ENCODE assay signal across 19 cellular contexts in the genomic region with DNA sequence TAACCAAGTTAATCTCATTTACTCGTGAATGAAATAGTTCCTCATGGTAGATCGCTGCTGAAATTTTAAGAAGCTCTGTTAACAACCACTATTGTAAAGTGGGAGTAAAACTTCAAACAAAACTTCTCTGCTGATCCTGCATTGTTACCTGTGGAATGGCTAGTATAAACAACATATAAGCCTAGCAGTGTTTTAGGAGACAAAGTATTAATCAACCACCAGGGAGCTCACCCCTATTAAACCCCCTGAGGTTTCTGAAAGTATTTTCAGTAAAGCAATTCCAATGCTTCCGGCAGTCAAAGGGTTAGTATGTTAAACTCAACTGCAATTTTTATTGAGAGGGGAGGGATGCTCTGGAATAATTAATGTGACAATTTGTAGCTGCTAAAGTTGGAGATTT. TPM values are rescaled to one million over a fixed set of nuclear protein-coding genes. Genes with fewer than 3 reads are reported as not detected.
DNase-seq lines count a peak whose midpoint lies in the region; ATAC-seq, FAIRE-seq and TF ChIP-seq lines count a peak whose summit lies in the region.
"Had no signal": no experiment of that assay in that cellular context is flagged by ENCODE, and none has a peak within 500 bp of the region (broad histone marks: within the 10 kb centered on the region; RNA-seq: fewer than 3 reads in every experiment).

No MANE protein-coding gene starts in this region.

- H3K36me3 ChIP-seq in H1 (ENCODE audit: control insufficient read depth in 2 of 4, insufficient read depth in 4 of 4, low read length in 3 of 4), result no peaks in the 10 kb centered on the region

- H2BK120ac ChIP-seq in H9 (ENCODE audit: low read depth, low read length, poor library complexity, severe bottlenecking) (no peak overlapping the region), H1 (replicated peaks; ENCODE audit: low read depth, low read length) (no peak overlapping the region)

- CTCF ChIA-PET in H1 (lab: Charles Lee; ENCODE audit: partially characterized antibody), result interaction anchor here (1.5 to 2.4 kb wide), 2 partner anchors 20 to 32 kb away, joined by 3 to 12 read pairs; no protein-coding TSS in a partner anchor
- CTCF ChIA-PET in Calu3 (lab: Charles Lee), result no interaction called here

- H2AK5ac ChIP-seq in H9 (ENCODE audit: insufficient read length, low read length), result no peak overlapping the region
- no peak overlapping the region for H2AK5ac ChIP-seq in H1 (ENCODE audit: low read depth, low read length)

- H2BK12ac ChIP-seq in H9 (ENCODE audit: insufficient read length, low read depth, low read length), result no peak overlapping the region
- no peak overlapping the region for H2BK12ac ChIP-seq in H1 (ENCODE audit: low read depth, low read length)

- H3K4ac ChIP-seq in H9 (ENCODE audit: low read depth, low read length) (no peak overlapping the region), H1 (replicated peaks; ENCODE audit: insufficient read length, low read depth, low read length) (no peak overlapping the region)

- no peaks in the 10 kb centered on the region for H3K79me2 ChIP-seq in H9 (ENCODE audit: insufficient read depth, low read length)
- H3K79me2 ChIP-seq in H1 (ENCODE audit: control insufficient read depth in 1 of 2, insufficient read depth in 2 of 2, low read length in 2 of 2), result no peaks in the 10 kb centered on the region

- H3K18ac ChIP-seq in H9 (ENCODE audit: insufficient read length, low read depth, low read length) (no peak overlapping the region), H1 (ENCODE audit: extremely low read depth, low read length) (no peak overlapping the region)

- no peak overlapping the region for H3K9ac ChIP-seq in H9 (ENCODE audit: extremely low read depth, insufficient read length, low read length)
- no peak overlapping the region for H3K9ac ChIP-seq in H1 (replicated peaks in 1 of 4; ENCODE audit: extremely low read depth in 1 of 4, low read depth in 3 of 4, low read length in 3 of 4)

- no peak for TF ChIP-seq EP300 in H1 (IDR thresholded peaks at IDR 0.05; ENCODE audit: borderline replicate concordance in 1 of 2, low read depth in 2 of 2, low read length in 2 of 2)

- H2BK15ac ChIP-seq in H9 (ENCODE audit: low read depth, low read length), result no peak overlapping the region
- no peak overlapping the region for H2BK15ac ChIP-seq in H1 (ENCODE audit: low read length)

- H3K36me3 Mint-ChIP-seq in H9 (ENCODE audit: insufficient read depth in 1 of 3, low read depth in 3 of 3) (peaks cover 0 to 6% (median 0%) of the 10 kb centered on the region in 3 experiments; a peak in 2 of 7 replicates), Calu3 (ENCODE audit: insufficient read depth, unreplicated experiment) (no peaks in the 10 kb centered on the region)
- H3K36me3 Mint-ChIP-seq in effector memory CD8-positive, alpha-beta T cell (ENCODE audit: insufficient read depth), result no peaks in the 10 kb centered on the region

- no peak for TF ChIP-seq POLR2A in H1 (IDR thresholded peaks at IDR 0.05; ENCODE audit: control extremely low read depth in 1 of 2, low read depth in 2 of 2, low read length in 2 of 2)

- H2BK20ac ChIP-seq in H9 (ENCODE audit: low read depth, low read length, poor library complexity, severe bottlenecking) (no peak overlapping the region), H1 (ENCODE audit: low read length) (no peak overlapping the region)

- H3K27ac ChIP-seq in H9 (ENCODE audit: insufficient read length, low read depth, low read length) (no peak overlapping the region), H1 (ENCODE audit: low read depth, low read length) (no peak overlapping the region)
- H3K27ac ChIP-seq: C4-2B had no signal

- H3K27ac Mint-ChIP-seq in H9, result peak overlapping the region; percentile 50 to 76 (median 63); a peak in 4 of 7 replicates
- no peak overlapping the region for H3K27ac Mint-ChIP-seq in Calu3 (ENCODE audit: unreplicated experiment)
- no peak overlapping the region for H3K27ac Mint-ChIP-seq in effector memory CD8-positive, alpha-beta T cell
- H3K27ac Mint-ChIP-seq: CD4-positive, alpha-beta T cell had no signal

- H3K4me1 ChIP-seq in H9 (ENCODE audit: insufficient read depth, low read length) (peaks cover 3% of the 10 kb centered on the region; the same call in 1 of the 2 replicates), H1 (replicated peaks in 1 of 4; ENCODE audit: control insufficient read depth in 3 of 4, insufficient read depth in 4 of 4, low read length in 3 of 4) (peaks cover 0 to 6% (median 2%) of the 10 kb centered on the region in 4 experiments; a peak in 2 of 7 replicates)
- H3K4me1 ChIP-seq: Caco-2 had no signal

- POLR2A ChIA-PET in H1 (lab: Charles Lee; ENCODE audit: partially characterized antibody), result no interaction called here

- H3K4me1 Mint-ChIP-seq in H9 (peaks cover 26 to 34% of the 10 kb centered on the region in 2 experiments), Calu3 (ENCODE audit: low read depth, unreplicated experiment) (no peaks in the 10 kb centered on the region)
- H3K4me1 Mint-ChIP-seq in effector memory CD8-positive, alpha-beta T cell (ENCODE audit: low read depth in 2 of 2), result no peaks in the 10 kb centered on the region

- FAIRE-seq in H1 (lab: Jason Lieb, UNC), result no peak
- FAIRE-seq: A204.1, GM12878, GM19239, H54 had no signal

- no peak overlapping the region for H3K4me2 ChIP-seq in H9 (ENCODE audit: insufficient read depth, insufficient read length, low read length)
- H3K4me2 ChIP-seq in H1 (ENCODE audit: insufficient read depth in 1 of 2, low read depth in 2 of 2, low read length in 2 of 2), result no peak overlapping the region; a peak in 1 of 4 replicates

- WGBS in H9 (ENCODE audit: extremely low coverage, insufficient read length, low lambda C conversion rate), result no CpG with 5 or more reads among the region's 3 CpGs
- 37% methylated on average over 3 of the region's 3 CpGs; no CpG with 5 or more reads in 1 of the 2 experiments for WGBS in H1 (ENCODE audit: extremely low coverage in 1 of 2, insufficient coverage in 1 of 2, insufficient read length in 1 of 2, insufficient replicate concordance in 2 of 2, low coverage in 1 of 2, low lambda C conversion rate in 2 of 2, missing lambda C conversion rate in 1 of 2), 2 experiments

- H4K20me1 ChIP-seq in H9 (ENCODE audit: control insufficient read depth, insufficient read depth, insufficient read length), result no peaks in the 10 kb centered on the region
- no peaks in the 10 kb centered on the region for H4K20me1 ChIP-seq in H1 (replicated peaks in 1 of 2; ENCODE audit: control insufficient read depth in 1 of 2, insufficient read depth in 2 of 2, low read length in 2 of 2)

- no peak overlapping the region for H3K56ac ChIP-seq in H9 (ENCODE audit: insufficient read length, low read depth, low read length)
- no peak overlapping the region for H3K56ac ChIP-seq in H1 (replicated peaks; ENCODE audit: insufficient read length, low read depth, low read length)

- H3K23me2 ChIP-seq in H9 (ENCODE audit: insufficient read length, low read depth, low read length, poor library complexity, severe bottlenecking) (no peaks in the 10 kb centered on the region), H1 (ENCODE audit: low read depth, low read length) (no peaks in the 10 kb centered on the region)

- H4K5ac ChIP-seq in H9 (ENCODE audit: insufficient read length, low read depth, low read length) (no peak overlapping the region), H1 (ENCODE audit: insufficient read length, low read depth, low read length) (no peak overlapping the region)

- H2AFZ ChIP-seq in H9 (ENCODE audit: low read length), result no peak overlapping the region
- H2AFZ ChIP-seq in H1 (ENCODE audit: low read length), result peak overlapping the region; percentile 4; the same call in 1 of the 2 replicates

- H3K23ac ChIP-seq in H9 (ENCODE audit: insufficient read length, low read depth, low read length), result no peak overlapping the region
- H3K23ac ChIP-seq in H1 (ENCODE audit: insufficient read length), result no peak overlapping the region

- H3K9me3 ChIP-seq in H9 (ENCODE audit: control insufficient read depth, low read depth, low read length), result no peaks in the 10 kb centered on the region
- H3K9me3 ChIP-seq in H1 (ENCODE audit: insufficient read depth in 2 of 2, low read depth in 1 of 2, low read length in 1 of 2), result no peaks in the 10 kb centered on the region
- H3K9me3 ChIP-seq: Caco-2 had no signal

- DNase-seq in H9, result no peak
- no peak for DNase-seq in H1 (ENCODE audit: low read depth in 1 of 2, low spot score in 2 of 2)
- peak; percentile 2 for DNase-seq in left kidney (ENCODE audit: low read depth, low spot score)
- DNase-seq in NOMO-1 (lab: John Stamatoyannopoulos, UW; ENCODE audit: unreplicated experiment in 2 of 2), result no peak
- DNase-seq in amniotic stem cell (lab: John Stamatoyannopoulos, UW), result no peak
- no peak for DNase-seq in Calu3
- no peak for DNase-seq in effector memory CD8-positive, alpha-beta T cell
- DNase-seq: AML-193; Caco-2; CD4-positive, alpha-beta T cell; DND-41; EL; KG1 had no signal

- H3K4me3 Mint-ChIP-seq in H9 (0 out of 5 replicates have a peak overlapping the region, but pooled peaks of 1 of the 2 experiments have one; percentile 17), Calu3 (ENCODE audit: low read depth, unreplicated experiment) (no peak overlapping the region)
- no peak overlapping the region for H3K4me3 Mint-ChIP-seq in effector memory CD8-positive, alpha-beta T cell
- H3K4me3 Mint-ChIP-seq: CD4-positive, alpha-beta T cell had no signal

- no peak overlapping the region for H2BK5ac ChIP-seq in H9 (ENCODE audit: insufficient read length, low read length)
- no peak overlapping the region for H2BK5ac ChIP-seq in H1 (ENCODE audit: low read depth, low read length)

- H3K9me3 Mint-ChIP-seq in H9 (no peaks in the 10 kb centered on the region), Calu3 (ENCODE audit: low read depth, unreplicated experiment) (peaks cover 3% of the 10 kb centered on the region)
- H3K9me3 Mint-ChIP-seq in effector memory CD8-positive, alpha-beta T cell, result peaks cover 5 to 8% of the 10 kb centered on the region in 2 donors
- H3K9me3 Mint-ChIP-seq: CD4-positive, alpha-beta T cell had no signal

- TF ChIP-seq CTCF in H9 (conservative IDR thresholded peaks at IDR 0.05) (no peak), H1 (IDR thresholded peaks at IDR 0.05; ENCODE audit: control extremely low read depth in 1 of 3, insufficient read depth in 1 of 3, low read depth in 1 of 3, low read length in 3 of 3) (no peak), Calu3 (IDR thresholded peaks at IDR 0.05; ENCODE audit: unreplicated experiment) (no peak)

- no peak for TF ChIP-seq RAD21 in H1 (IDR thresholded peaks at IDR 0.05 in 1 of 2, conservative IDR thresholded peaks at IDR 0.05 in 1 of 2; ENCODE audit: low read depth in 2 of 2, low read length in 2 of 2)

- no peak overlapping the region for H3T11ph ChIP-seq in H9 (ENCODE audit: low read length)

- intact Hi-C loops in Calu3 (cut with micrococcal nuclease; ENCODE audit: unreplicated experiment), result no loop called here

- no peak for ATAC-seq in effector memory CD8-positive, alpha-beta T cell (replicated peaks)
- ATAC-seq: GM12878 had no signal

- H4K8ac ChIP-seq in H9 (replicated peaks; ENCODE audit: insufficient read length, low read depth, low read length) (no peak overlapping the region), H1 (ENCODE audit: extremely low read depth, insufficient read depth, low read length) (no peak overlapping the region)

- no peaks in the 10 kb centered on the region for H3K79me1 ChIP-seq in H9 (ENCODE audit: insufficient read depth, low read depth, low read length, poor library complexity, severe bottlenecking)
- no peaks in the 10 kb centered on the region for H3K79me1 ChIP-seq in H1 (ENCODE audit: low read depth, low read length)

- H3K14ac ChIP-seq in H9 (ENCODE audit: insufficient read depth, low read length), result no peak overlapping the region
- no peak overlapping the region for H3K14ac ChIP-seq in H1 (ENCODE audit: insufficient read length)

- H3K27me3 ChIP-seq in H9 (ENCODE audit: insufficient read depth, low read length), result no peaks in the 10 kb centered on the region
- H3K27me3 ChIP-seq in H1 (replicated peaks in 1 of 4; ENCODE audit: control insufficient read depth in 3 of 4, extremely low read depth in 1 of 4, insufficient read depth in 3 of 4, low read length in 3 of 4), result no peaks in the 10 kb centered on the region

- no peak overlapping the region for H4K91ac ChIP-seq in H9 (ENCODE audit: insufficient read length, low read depth, low read length)
- no peak overlapping the region for H4K91ac ChIP-seq in H1 (replicated peaks; ENCODE audit: insufficient read length, low read length)

- H3K4me3 ChIP-seq in H1 (ENCODE audit: extremely low read depth in 1 of 4, insufficient read depth in 2 of 4, low read depth in 3 of 4, low read length in 4 of 4), result no peak overlapping the region
- H3K4me3 ChIP-seq: GM12878 had no signal

- H3K27me3 Mint-ChIP-seq in H9 (ENCODE audit: low read depth) (no peaks in the 10 kb centered on the region), Calu3 (ENCODE audit: unreplicated experiment) (no peaks in the 10 kb centered on the region)
- no peaks in the 10 kb centered on the region for H3K27me3 Mint-ChIP-seq in effector memory CD8-positive, alpha-beta T cell
- H3K27me3 Mint-ChIP-seq: CD4-positive, alpha-beta T cell had no signal

- no TSS peak for BruUV-seq in Calu3 (replicated peaks; lab: Mats Ljungman, UMichigan)

RNA-seq across cellular contexts. Expression of gene PCDH17, which starts 30.0 kb away (rescaled TPM):
- total RNA-seq in H9 (2021), result 0.37 and 0.52 TPM in 2 replicates
- 0.60 and 0.67 TPM in 2 replicates for total RNA-seq in H1 (2021; fragmentation: NEBNext Ultra II Directional; extraction: Animal tissue kit (Norgen Biotek cat#: 25700))
- 0.20 and 0.31 TPM in 2 replicates for polyA plus RNA-seq in H1 (2011; rRNA removed)
- 0.18 TPM for polyA plus RNA-seq in H1 (2011; cell fraction: cytosol; rRNA removed)
- polyA plus RNA-seq in H1 (2011; cell fraction: nucleus; rRNA removed), result 1.1 TPM
- 0.25 to 0.44 TPM (median 0.28 TPM) in 4 replicates for polyA plus RNA-seq in H1 (2012, experiment 1 of 2)
- polyA plus RNA-seq in H1 (2012, experiment 2 of 2), result 0.04 TPM
- 0.67 TPM for polyA plus RNA-seq in H1 (2013, experiment 1 of 2)
- 0.55 TPM for polyA plus RNA-seq in H1 (2013, experiment 2 of 2)
- polyA minus RNA-seq in H1 (2011; rRNA and poly(A)+ RNA removed), result 0.68 and 2.2 TPM in 2 replicates
- polyA minus RNA-seq in H1 (2011; cell fraction: cytosol; rRNA and poly(A)+ RNA removed), result 1.2 TPM
- polyA minus RNA-seq in H1 (2011; cell fraction: nucleus; rRNA and poly(A)+ RNA removed), result 4.8 TPM
- total RNA-seq in Calu3 (2022), result not detected in 2 replicates
- total RNA-seq: Caco-2, G401 had no signal

Comparison
In these comparisons a context has a peak if more than half of its experiments do, and no peak if none do; other contexts are left out.
1. H3K27ac Mint-ChIP-seq: peak in H9 (3 of 3); none in Calu3 (single experiment) and effector memory CD8-positive, alpha-beta T cell (0 of 2).